In the genomic region with DNA sequence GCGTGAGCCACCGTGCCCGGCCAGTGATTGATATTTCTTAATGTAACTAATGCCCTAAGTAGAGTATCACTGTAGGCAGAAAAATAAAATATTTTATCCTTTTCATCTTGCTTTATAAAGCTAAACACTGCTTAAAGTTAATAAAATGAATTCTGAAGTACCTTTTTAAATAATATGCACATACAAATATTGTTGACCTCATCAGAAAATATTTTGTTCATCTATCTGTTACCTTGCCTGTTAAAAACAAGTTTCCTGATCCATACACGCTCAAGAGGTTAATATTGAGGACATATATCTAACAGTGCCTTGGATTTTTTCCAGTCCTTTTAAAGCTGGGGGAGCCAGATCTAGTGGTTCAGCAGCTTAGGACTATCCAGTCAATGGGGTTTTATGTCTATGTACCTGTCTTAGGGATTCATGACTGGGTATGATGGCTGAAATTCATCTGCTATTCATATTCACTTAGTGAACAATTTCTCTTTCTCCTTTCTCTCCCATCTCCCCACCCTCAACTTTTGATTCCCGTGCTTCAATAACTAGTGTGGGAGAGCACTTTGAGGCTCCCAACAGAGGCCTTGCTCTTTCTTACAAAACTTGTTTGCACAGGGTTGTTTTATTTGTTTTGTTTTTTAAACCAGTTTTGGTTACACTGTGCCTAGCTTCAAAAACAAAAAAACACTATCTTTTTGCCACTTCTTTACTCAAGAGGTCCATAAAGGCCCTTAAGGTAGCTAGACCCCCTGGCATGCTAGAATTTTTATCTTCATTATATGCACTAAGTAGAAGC, we compare ENCODE assay signal across 26 cellular contexts.
"Had no signal": no experiment of that assay in that cellular context is flagged by ENCODE, and none has a peak within 500 bp of the region (broad histone marks: within the 10 kb centered on the region; RNA-seq: fewer than 3 reads in every experiment).

No MANE protein-coding gene starts in this region.

- H3K27ac ChIP-seq: breast epithelium, heart left ventricle, neutrophil, sigmoid colon, upper lobe of right lung had no signal

- H3K4me3 ChIP-seq: breast epithelium, heart left ventricle, sigmoid colon, thyroid gland, upper lobe of right lung had no signal

- H3K27ac Mint-ChIP-seq: activated CD4-positive, alpha-beta T cell treated with anti-CD3 and anti-CD28 coated beads for 36 hours; activated CD8-positive, alpha-beta memory T cell treated with anti-CD3 and anti-CD28 coated beads, Interleukin-2, amount 10 ng/mL, durations not matched to agents 7 days and 5 days; activated CD8-positive, alpha-beta T cell treated with anti-CD3 and anti-CD28 coated beads, Interleukin-2, amount 10 ng/mL, durations not matched to agents 7 days and 5 days; activated naive CD4-positive, alpha-beta T cell treated with anti-CD3 and anti-CD28 coated beads, Interleukin-2, amount 50 U/mL, for 72 hours; progenitor cell of endocrine pancreas; stimulated activated effector memory CD8-positive, alpha-beta T cell treated with anti-CD3 and anti-CD28 coated beads, Interleukin-12 subunit alpha, Interleukin-12 subunit beta, amount 100 ng/mL, for 72 hours; stimulated activated naive CD8-positive, alpha-beta T cell treated with anti-CD3 and anti-CD28 coated beads, Interleukin-15, Interleukin-2, amounts not matched to agents 100 ng/mL and 50 ng/mL, for 24 hours had no signal

- H3K4me3 Mint-ChIP-seq: activated CD4-positive, alpha-beta T cell treated with anti-CD3 and anti-CD28 coated beads for 36 hours; activated CD8-positive, alpha-beta memory T cell treated with anti-CD3 and anti-CD28 coated beads, Interleukin-2, amount 10 ng/mL, durations not matched to agents 7 days and 5 days; activated CD8-positive, alpha-beta T cell treated with anti-CD3 and anti-CD28 coated beads, Interleukin-2, amount 10 ng/mL, durations not matched to agents 7 days and 5 days; immature natural killer cell; stimulated activated effector memory CD8-positive, alpha-beta T cell treated with anti-CD3 and anti-CD28 coated beads, Interleukin-12 subunit alpha, Interleukin-12 subunit beta, amount 100 ng/mL, for 72 hours; stimulated activated naive CD8-positive, alpha-beta T cell treated with anti-CD3 and anti-CD28 coated beads, Interleukin-15, Interleukin-2, amounts not matched to agents 100 ng/mL and 50 ng/mL, for 24 hours had no signal

- H3K36me3 Mint-ChIP-seq: immature natural killer cell had no signal

- FAIRE-seq: small intestine had no signal

- H3K27me3 ChIP-seq: breast epithelium, heart left ventricle, neutrophil, sigmoid colon, thyroid gland, upper lobe of right lung had no signal

- H3K9me3 Mint-ChIP-seq: activated naive CD4-positive, alpha-beta T cell treated with anti-CD3 and anti-CD28 coated beads, Interleukin-2, amount 50 U/mL, for 72 hours; immature natural killer cell; naive thymus-derived CD8-positive, alpha-beta T cell; stimulated activated effector memory CD8-positive, alpha-beta T cell treated with anti-CD3 and anti-CD28 coated beads, Interleukin-12 subunit alpha, Interleukin-12 subunit beta, amount 100 ng/mL, for 72 hours; stimulated activated naive CD8-positive, alpha-beta T cell treated with anti-CD3 and anti-CD28 coated beads, Interleukin-15, Interleukin-2, amounts not matched to agents 100 ng/mL and 50 ng/mL, for 24 hours had no signal

- H3K9me3 ChIP-seq: breast epithelium, heart left ventricle, neutrophil, sigmoid colon, thyroid gland, upper lobe of right lung had no signal

- H3K4me1 ChIP-seq: breast epithelium had no signal

- DNase-seq: activated CD4-positive, alpha-beta T cell treated with anti-CD3 and anti-CD28 coated beads for 36 hours; activated CD4-positive, CD25-positive, alpha-beta regulatory T cell; activated CD8-positive, alpha-beta memory T cell treated with anti-CD3 and anti-CD28 coated beads, Interleukin-2, amount 10 ng/mL, durations not matched to agents 7 days and 5 days; activated CD8-positive, alpha-beta T cell treated with anti-CD3 and anti-CD28 coated beads, Interleukin-2, amount 10 ng/mL, durations not matched to agents 7 days and 5 days; activated naive CD4-positive, alpha-beta T cell; activated T-cell treated with anti-CD3 and anti-CD28 coated beads, Interleukin-2, amount 50 U/mL, for 48 hours; central memory CD4-positive, alpha-beta T cell; foreskin fibroblast; heart left ventricle; hypothalamus; immature natural killer cell; naive thymus-derived CD8-positive, alpha-beta T cell; retina; sigmoid colon; small intestine; stimulated activated CD4-positive, alpha-beta T cell treated with anti-CD3 and anti-CD28 coated beads, Interleukin-4, amount 100 ng/mL, for 24 hours; T-helper 2 cell; thyroid gland; upper lobe of right lung had no signal

- ATAC-seq: activated CD4-positive, alpha-beta T cell treated with anti-CD3 and anti-CD28 coated beads for 36 hours; activated CD8-positive, alpha-beta memory T cell treated with anti-CD3 and anti-CD28 coated beads, Interleukin-2, amount 10 ng/mL, durations not matched to agents 7 days and 5 days; activated CD8-positive, alpha-beta T cell treated with anti-CD3 and anti-CD28 coated beads, Interleukin-2, amount 10 ng/mL, durations not matched to agents 7 days and 5 days; activated naive CD4-positive, alpha-beta T cell treated with anti-CD3 and anti-CD28 coated beads, Interleukin-2, amount 50 U/mL, for 72 hours; esophagus mucosa; heart left ventricle; naive thymus-derived CD8-positive, alpha-beta T cell; stimulated activated effector memory CD8-positive, alpha-beta T cell treated with anti-CD3 and anti-CD28 coated beads, Interleukin-12 subunit alpha, Interleukin-12 subunit beta, amount 100 ng/mL, for 72 hours; upper lobe of right lung had no signal

- H3K27me3 Mint-ChIP-seq: activated CD4-positive, alpha-beta T cell treated with anti-CD3 and anti-CD28 coated beads for 36 hours; activated CD8-positive, alpha-beta memory T cell treated with anti-CD3 and anti-CD28 coated beads, Interleukin-2, amount 10 ng/mL, durations not matched to agents 7 days and 5 days; naive thymus-derived CD8-positive, alpha-beta T cell; progenitor cell of endocrine pancreas; stimulated activated naive CD8-positive, alpha-beta T cell treated with anti-CD3 and anti-CD28 coated beads, Interleukin-15, Interleukin-2, amounts not matched to agents 100 ng/mL and 50 ng/mL, for 24 hours had no signal

- H3K36me3 ChIP-seq: breast epithelium, heart left ventricle, neutrophil, sigmoid colon, thyroid gland, upper lobe of right lung had no signal
